ENCODE assay signal across 8 cellular contexts in genomic region chr7:102512642-102513221, GRCh38. TPM values are rescaled to one million over a fixed set of nuclear protein-coding genes. Genes with fewer than 3 reads are reported as not detected.
DNase-seq lines count a peak whose midpoint lies in the region; TF ChIP-seq lines count a peak whose summit lies in the region.
"Not testable (repeated sequence)": the region's sequence is repeated elsewhere in the genome, so short reads cannot be mapped to it uniquely, and the experiment has no call there.

No MANE protein-coding gene starts in this region.

- not testable (repeated sequence) for H3K27me3 Mint-ChIP-seq in activated CD4-positive, alpha-beta T cell treated with anti-CD3 and anti-CD28 coated beads, Interleukin-2, amount 10 ng/mL, durations not matched to agents 7 days and 5 days; glutamatergic neuron (ENCODE audit: unreplicated experiment)

- not testable (repeated sequence) for TF ChIP-seq CTCF in glutamatergic neuron (IDR thresholded peaks at IDR 0.05; ENCODE audit: partially characterized antibody, unreplicated experiment)

- H3K4me1 Mint-ChIP-seq in activated CD4-positive, alpha-beta T cell treated with anti-CD3 and anti-CD28 coated beads, Interleukin-2, amount 10 ng/mL, durations not matched to agents 7 days and 5 days; glutamatergic neuron (ENCODE audit: low read depth, unreplicated experiment): not testable (repeated sequence)

- H3K4me3 Mint-ChIP-seq in activated CD4-positive, alpha-beta T cell treated with anti-CD3 and anti-CD28 coated beads, Interleukin-2, amount 10 ng/mL, durations not matched to agents 7 days and 5 days: not testable (repeated sequence)
- H3K4me3 Mint-ChIP-seq in glutamatergic neuron (ENCODE audit: unreplicated experiment): peak overlapping the region; percentile 25

- H3K27ac Mint-ChIP-seq in activated CD4-positive, alpha-beta T cell treated with anti-CD3 and anti-CD28 coated beads, Interleukin-2, amount 10 ng/mL, durations not matched to agents 7 days and 5 days; glutamatergic neuron (ENCODE audit: unreplicated experiment): not testable (repeated sequence)

- H3K9me3 Mint-ChIP-seq in activated CD4-positive, alpha-beta T cell treated with anti-CD3 and anti-CD28 coated beads, Interleukin-2, amount 10 ng/mL, durations not matched to agents 7 days and 5 days; glutamatergic neuron (ENCODE audit: unreplicated experiment): not testable (repeated sequence)

- POLR2A ChIA-PET in activated CD4-positive, alpha-beta T cell treated with anti-CD3 and anti-CD28 coated beads, Interleukin-2, amount 10 ng/mL, durations not matched to agents 7 days and 5 days (lab: Charles Lee): not testable (repeated sequence)

- DNase-seq in EL: peak; percentile 92
- DNase-seq in LoVo (ENCODE audit: low spot score): peak; percentile 0
- DNase-seq in activated CD4-positive, alpha-beta T cell treated with anti-CD3 and anti-CD28 coated beads, Interleukin-2, amount 10 ng/mL, durations not matched to agents 7 days and 5 days: peak; percentile 6
- DNase-seq in glutamatergic neuron: peak; percentile 33
- DNase-seq in medulla oblongata (ENCODE audit: extremely low spot score): peak; percentile 98
- peak; percentile 57 for DNase-seq in retina
- peak; percentile 43 for DNase-seq in ureter (ENCODE audit: low spot score)

- H3K27ac ChIP-seq in cingulate gyrus (ENCODE audit: low read depth, low read length): peak overlapping the region; percentile 93

- CTCF ChIA-PET in activated CD4-positive, alpha-beta T cell treated with anti-CD3 and anti-CD28 coated beads, Interleukin-2, amount 10 ng/mL, durations not matched to agents 7 days and 5 days (lab: Charles Lee): not testable (repeated sequence)

- H3K36me3 Mint-ChIP-seq in activated CD4-positive, alpha-beta T cell treated with anti-CD3 and anti-CD28 coated beads, Interleukin-2, amount 10 ng/mL, durations not matched to agents 7 days and 5 days (ENCODE audit: low read depth); glutamatergic neuron (ENCODE audit: unreplicated experiment): not testable (repeated sequence)

RNA-seq across cellular contexts. Expression of gene RASA4B, which starts 4.8 kb away (rescaled TPM):
- 10 to 100 TPM; 23.2 to 26.9 TPM for total RNA-seq in activated CD4-positive, alpha-beta T cell treated with anti-CD3 and anti-CD28 coated beads, Interleukin-2, amount 10 ng/mL, durations not matched to agents 7 days and 5 days
- 40.1 TPM for total RNA-seq in glutamatergic neuron (ENCODE audit: unreplicated experiment)
- total RNA-seq in ureter: 10.9 TPM

RNA-seq across cellular contexts. Expression of gene UPK3BL2, which starts 30.8 kb away (rescaled TPM):
- total RNA-seq in activated CD4-positive, alpha-beta T cell treated with anti-CD3 and anti-CD28 coated beads, Interleukin-2, amount 10 ng/mL, durations not matched to agents 7 days and 5 days: 10 to 100 TPM; 44.9 to 52.4 TPM
- total RNA-seq in glutamatergic neuron (ENCODE audit: unreplicated experiment) (11.4 TPM), ureter (132 TPM)

RNA-seq across cellular contexts. Expression of gene POLR2J, which starts 34.0 kb away (rescaled TPM):
- 10 to 100 TPM; 44.3 to 56.4 TPM for total RNA-seq in activated CD4-positive, alpha-beta T cell treated with anti-CD3 and anti-CD28 coated beads, Interleukin-2, amount 10 ng/mL, durations not matched to agents 7 days and 5 days
- 28.4 TPM for total RNA-seq in glutamatergic neuron (ENCODE audit: unreplicated experiment)
- 53.1 TPM for total RNA-seq in ureter

RNA-seq across cellular contexts. Expression of gene SPDYE2, which starts 38.3 kb away (rescaled TPM):
- total RNA-seq in activated CD4-positive, alpha-beta T cell treated with anti-CD3 and anti-CD28 coated beads, Interleukin-2, amount 10 ng/mL, durations not matched to agents 7 days and 5 days: under 1 TPM in 1 of 2 experiments, not detected in 1; 0.15 TPM
- total RNA-seq in glutamatergic neuron (ENCODE audit: unreplicated experiment) (not detected), ureter (0.52 TPM)

RNA-seq across cellular contexts. Expression of gene LRWD1, which starts 47.9 kb away (rescaled TPM):
- total RNA-seq in activated CD4-positive, alpha-beta T cell treated with anti-CD3 and anti-CD28 coated beads, Interleukin-2, amount 10 ng/mL, durations not matched to agents 7 days and 5 days: 10 to 100 TPM; 18.2 to 20.5 TPM
- total RNA-seq in glutamatergic neuron (ENCODE audit: unreplicated experiment) (37.0 TPM), ureter (11.4 TPM)

Comparison
In these comparisons a context has a peak if more than half of its experiments do, and no peak if none do; other contexts are left out.
1. Peak in every context shown above with its lines: DNase-seq and H3K27ac ChIP-seq.
2. DNase-seq: peak in every context shown above with its lines; median percentile 98 in medulla oblongata; 92 in EL; 57 in retina; 43 in ureter; 33 in glutamatergic neuron; 6 in activated CD4-positive, alpha-beta T cell treated with anti-CD3 and anti-CD28 coated beads, Interleukin-2, amount 10 ng/mL, durations not matched to agents 7 days and 5 days; 0 in LoVo.